ENCODE assay signal across 15 cellular contexts in the genomic region with DNA sequence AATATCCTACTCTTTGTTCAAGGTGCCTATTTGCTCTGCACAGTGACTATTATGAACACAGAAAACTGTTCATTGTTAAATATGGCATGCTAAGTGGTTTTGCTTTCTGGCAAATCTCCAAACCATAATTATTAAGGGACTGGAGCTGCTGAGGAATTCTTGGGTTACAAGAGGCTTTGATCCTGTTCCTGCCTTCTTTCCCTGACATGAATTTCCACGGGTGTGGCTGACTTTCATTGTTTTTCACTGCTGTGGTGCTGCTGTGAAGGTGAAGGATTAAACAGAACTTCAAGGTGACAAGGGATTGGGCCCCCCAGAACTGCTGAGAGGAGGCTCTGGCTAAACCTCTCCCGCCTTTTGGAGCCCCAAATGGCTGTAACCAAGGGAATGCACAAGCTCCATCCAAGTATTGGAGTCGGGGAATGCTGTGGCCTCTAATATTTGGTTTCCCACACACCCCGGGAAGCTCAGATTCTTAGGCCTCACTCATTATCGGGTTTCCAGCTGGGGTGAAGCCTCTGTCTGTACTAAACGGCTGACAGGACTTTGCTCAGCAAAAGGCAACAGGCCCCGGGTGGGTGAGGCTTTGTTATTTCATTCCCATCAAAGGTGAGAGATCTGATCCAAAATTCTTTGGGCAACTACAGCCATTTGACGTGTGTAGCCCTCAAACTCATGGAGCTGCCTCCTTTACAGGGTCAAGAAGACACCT. TPM values are rescaled to one million over a fixed set of nuclear protein-coding genes. Genes with fewer than 3 reads are reported as not detected.
DNase-seq lines count a peak whose midpoint lies in the region; TF ChIP-seq lines count a peak whose summit lies in the region.
"Had no signal": no experiment of that assay in that cellular context is flagged by ENCODE, and none has a peak within 500 bp of the region (broad histone marks: within the 10 kb centered on the region; RNA-seq: fewer than 3 reads in every experiment).

No MANE protein-coding gene starts in this region.

- H3K9ac ChIP-seq in smooth muscle cell (ENCODE audit: low read depth) = no peak overlapping the region
- H3K9ac ChIP-seq: BLaER1 treated with 17β-estradiol and CSF1 and Interleukin-3, amounts not matched to agents 10 nM and 100 nM had no signal

- no peak for TF ChIP-seq POLR2A in breast epithelium (IDR thresholded peaks at IDR 0.05)

- H3K9me3 ChIP-seq in smooth muscle cell (replicated peaks; ENCODE audit: low read depth) = no peaks in the 10 kb centered on the region
- H3K9me3 ChIP-seq in breast epithelium = no peaks in the 10 kb centered on the region
- H3K9me3 ChIP-seq: BLaER1 treated with 17β-estradiol and CSF1 and Interleukin-3, amounts not matched to agents 10 nM and 100 nM had no signal

- H2AFZ ChIP-seq in smooth muscle cell (ENCODE audit: low read depth) = no peak overlapping the region

- intact Hi-C loops in breast epithelium (cut with DNase I; ENCODE audit: low total_unique reads) = no loop called here

- TF ChIP-seq CTCF in smooth muscle cell (IDR thresholded peaks at IDR 0.05; ENCODE audit: borderline replicate concordance, insufficient read depth, poor library complexity, severe bottlenecking) (no peak), breast epithelium (IDR thresholded peaks at IDR 0.05) (no peak)

- no peaks in the 10 kb centered on the region for H3K4me1 ChIP-seq in smooth muscle cell (ENCODE audit: low read depth)
- peaks cover 0 to 6% of the 10 kb centered on the region in 2 donors for H3K4me1 ChIP-seq in breast epithelium

- peaks cover 11% of the 10 kb centered on the region for H3F3A ChIP-seq in smooth muscle cell (ENCODE audit: low read depth)

- no peaks in the 10 kb centered on the region for H3K79me2 ChIP-seq in smooth muscle cell (ENCODE audit: low read depth)

- peak; percentile 83 for TF ChIP-seq EP300 in Ishikawa (IDR thresholded peaks at IDR 0.05; ENCODE audit: borderline replicate concordance)

- peak; percentile 85 for DNase-seq in NCI-H2227 (lab: John Stamatoyannopoulos, UW; ENCODE audit: unreplicated experiment)
- peak; percentile 57 for DNase-seq in fibroblast of peridontal ligament (ENCODE audit: extremely low read depth)
- no peak for DNase-seq in smooth muscle cell (lab: John Stamatoyannopoulos, UW; ENCODE audit: unreplicated experiment)
- no peak for DNase-seq in breast epithelium (ENCODE audit: low spot score in 2 of 2)
- DNase-seq in NOMO-1 treated with DMSO at 0.1 percent for 48 hours (lab: John Stamatoyannopoulos, UW; ENCODE audit: unreplicated experiment) = no peak
- DNase-seq in germinal center (ENCODE audit: low spot score) = no peak
- DNase-seq in NCI-H1694 treated with DMSO at 0.1 percent for 48 hours (lab: John Stamatoyannopoulos, UW) = no peak
- DNase-seq: activated CD8-positive, alpha-beta memory T cell treated with anti-CD3 and anti-CD28 coated beads, Interleukin-2, amount 10 ng/mL, durations not matched to agents 7 days and 5 days; activated naive CD8-positive, alpha-beta T cell treated with anti-CD3 and anti-CD28 coated beads, Interleukin-2, amount 10 ng/mL, durations not matched to agents 7 days and 5 days; GDM1; posterior cingulate gyrus; stimulated activated CD4-positive, alpha-beta T cell treated with anti-CD3 and anti-CD28 coated beads, Interleukin-4, amount 100 ng/mL, for 24 hours; stimulated activated naive CD4-positive, alpha-beta T cell had no signal

- H3K27ac ChIP-seq in smooth muscle cell (ENCODE audit: low read depth) (no peak overlapping the region), breast epithelium (peak overlapping the region in 1 of 2 donors; percentile 15)
- H3K27ac ChIP-seq: BLaER1 treated with 17β-estradiol and CSF1 and Interleukin-3, amounts not matched to agents 10 nM and 100 nM had no signal

- peak overlapping the region; percentile 21 for H3K4me2 ChIP-seq in smooth muscle cell
- H3K4me2 ChIP-seq: BLaER1 treated with 17β-estradiol and CSF1 and Interleukin-3, amounts not matched to agents 10 nM and 100 nM had no signal

- H3K36me3 ChIP-seq in smooth muscle cell (ENCODE audit: low read depth) (no peaks in the 10 kb centered on the region), breast epithelium (no peaks in the 10 kb centered on the region)

- WGBS in smooth muscle cell (ENCODE audit: low lambda C conversion rate) = 64% methylated on average over 8 of the region's 8 CpGs

- H3K4me3 ChIP-seq in smooth muscle cell (no peak overlapping the region), breast epithelium (no peak overlapping the region)
- H3K4me3 ChIP-seq: BLaER1 treated with 17β-estradiol and CSF1 and Interleukin-3, amounts not matched to agents 10 nM and 100 nM had no signal

- no peak; the same call in 1 of the 2 replicates for TF ChIP-seq RAD21 in Ishikawa (IDR thresholded peaks at IDR 0.05; ENCODE audit: low read depth)

- no peaks in the 10 kb centered on the region for H4K20me1 ChIP-seq in smooth muscle cell (ENCODE audit: low read depth)
- H4K20me1 ChIP-seq: BLaER1 treated with 17β-estradiol and CSF1 and Interleukin-3, amounts not matched to agents 10 nM and 100 nM had no signal

- no peaks in the 10 kb centered on the region for H3K27me3 ChIP-seq in smooth muscle cell (ENCODE audit: low read depth)
- H3K27me3 ChIP-seq in breast epithelium = no peaks in the 10 kb centered on the region
- H3K27me3 ChIP-seq: BLaER1 treated with 17β-estradiol and CSF1 and Interleukin-3, amounts not matched to agents 10 nM and 100 nM had no signal

TF ChIP-seq in Ishikawa, 13 proteins besides CTCF, POLR2A, EP300 and RAD21:
- TF ChIP-seq ZBTB7A (IDR thresholded peaks at IDR 0.05; ENCODE audit: low read depth) = no peak
- TF ChIP-seq TCF12 (IDR thresholded peaks at IDR 0.05; ENCODE audit: low read depth) = peak; percentile 82
- TF ChIP-seq, protein P1, sequence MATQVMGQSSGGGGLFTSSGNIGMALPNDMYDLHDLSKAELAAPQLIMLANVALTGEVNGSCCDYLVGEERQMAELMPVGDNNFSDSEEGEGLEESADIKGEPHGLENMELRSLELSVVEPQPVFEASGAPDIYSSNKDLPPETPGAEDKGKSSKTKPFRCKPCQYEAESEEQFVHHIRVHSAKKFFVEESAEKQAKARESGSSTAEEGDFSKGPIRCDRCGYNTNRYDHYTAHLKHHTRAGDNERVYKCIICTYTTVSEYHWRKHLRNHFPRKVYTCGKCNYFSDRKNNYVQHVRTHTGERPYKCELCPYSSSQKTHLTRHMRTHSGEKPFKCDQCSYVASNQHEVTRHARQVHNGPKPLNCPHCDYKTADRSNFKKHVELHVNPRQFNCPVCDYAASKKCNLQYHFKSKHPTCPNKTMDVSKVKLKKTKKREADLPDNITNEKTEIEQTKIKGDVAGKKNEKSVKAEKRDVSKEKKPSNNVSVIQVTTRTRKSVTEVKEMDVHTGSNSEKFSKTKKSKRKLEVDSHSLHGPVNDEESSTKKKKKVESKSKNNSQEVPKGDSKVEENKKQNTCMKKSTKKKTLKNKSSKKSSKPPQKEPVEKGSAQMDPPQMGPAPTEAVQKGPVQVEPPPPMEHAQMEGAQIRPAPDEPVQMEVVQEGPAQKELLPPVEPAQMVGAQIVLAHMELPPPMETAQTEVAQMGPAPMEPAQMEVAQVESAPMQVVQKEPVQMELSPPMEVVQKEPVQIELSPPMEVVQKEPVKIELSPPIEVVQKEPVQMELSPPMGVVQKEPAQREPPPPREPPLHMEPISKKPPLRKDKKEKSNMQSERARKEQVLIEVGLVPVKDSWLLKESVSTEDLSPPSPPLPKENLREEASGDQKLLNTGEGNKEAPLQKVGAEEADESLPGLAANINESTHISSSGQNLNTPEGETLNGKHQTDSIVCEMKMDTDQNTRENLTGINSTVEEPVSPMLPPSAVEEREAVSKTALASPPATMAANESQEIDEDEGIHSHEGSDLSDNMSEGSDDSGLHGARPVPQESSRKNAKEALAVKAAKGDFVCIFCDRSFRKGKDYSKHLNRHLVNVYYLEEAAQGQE (IDR thresholded peaks at IDR 0.05; ENCODE audit: low read depth) = no peak
- peak; percentile 83 for TF ChIP-seq TEAD4 (IDR thresholded peaks at IDR 0.05)
- TF ChIP-seq, protein P2, sequence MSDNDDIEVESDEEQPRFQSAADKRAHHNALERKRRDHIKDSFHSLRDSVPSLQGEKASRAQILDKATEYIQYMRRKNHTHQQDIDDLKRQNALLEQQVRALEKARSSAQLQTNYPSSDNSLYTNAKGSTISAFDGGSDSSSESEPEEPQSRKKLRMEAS (IDR thresholded peaks at IDR 0.05) = no peak
- peak; percentile 96 for TF ChIP-seq NFIC (IDR thresholded peaks at IDR 0.05)
- TF ChIP-seq EGR1 (IDR thresholded peaks at IDR 0.05) = no peak
- TF ChIP-seq, protein P3, sequence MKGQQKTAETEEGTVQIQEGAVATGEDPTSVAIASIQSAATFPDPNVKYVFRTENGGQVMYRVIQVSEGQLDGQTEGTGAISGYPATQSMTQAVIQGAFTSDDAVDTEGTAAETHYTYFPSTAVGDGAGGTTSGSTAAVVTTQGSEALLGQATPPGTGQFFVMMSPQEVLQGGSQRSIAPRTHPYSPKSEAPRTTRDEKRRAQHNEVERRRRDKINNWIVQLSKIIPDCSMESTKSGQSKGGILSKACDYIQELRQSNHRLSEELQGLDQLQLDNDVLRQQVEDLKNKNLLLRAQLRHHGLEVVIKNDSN (IDR thresholded peaks at IDR 0.05) = no peak
- peak; percentile 59; the same call in 1 of the 2 replicates for TF ChIP-seq FOXM1 (IDR thresholded peaks at IDR 0.05; ENCODE audit: borderline replicate concordance, low read depth)
- TF ChIP-seq CREB1 (IDR thresholded peaks at IDR 0.05; ENCODE audit: low read depth) = 0 out of 2 replicates have a peak, but pooled peaks have one; percentile 21
- TF ChIP-seq YY1 (IDR thresholded peaks at IDR 0.05; ENCODE audit: low read depth) = no peak; the same call in 1 of the 2 replicates
- no peak for TF ChIP-seq TAF1 (IDR thresholded peaks at IDR 0.05; ENCODE audit: low read depth)
- TF ChIP-seq CEBPB (IDR thresholded peaks at IDR 0.05) = no peak
TF ChIP-seq in Ishikawa: peak in this region for 5.

RNA-seq across cellular contexts. Expression of a gene that starts 29.0 kb away (rescaled TPM):
- total RNA-seq in smooth muscle cell = 7.1 and 8.2 TPM in 2 replicates
- polyA plus RNA-seq in smooth muscle cell = 25.8 and 29.4 TPM in 2 replicates
- total RNA-seq in breast epithelium = 100 to 1,000 TPM; 111 to 155 (median 124) TPM

Comparison
In these comparisons a context has a peak if more than half of its experiments do, and no peak if none do; other contexts are left out.
1. DNase-seq: peak in NCI-H2227 (single experiment) and fibroblast of peridontal ligament (single experiment); none in smooth muscle cell (single experiment), breast epithelium (0 of 2), NOMO-1 treated with DMSO at 0.1 percent for 48 hours (single experiment), germinal center (single experiment) and NCI-H1694 treated with DMSO at 0.1 percent for 48 hours (single experiment).
2. RNA of a gene that starts 29.0 kb away (total RNA-seq): 111 to 155 TPM in breast epithelium; 7.1 to 8.2 TPM in smooth muscle cell; every median in the first group is over 10 times any median in the second.